In genomic region chr12:53427905-53428594, GRCh38 we compare ENCODE assay signal across 12 cellular contexts. TPM values are rescaled to one million over a fixed set of nuclear protein-coding genes. Genes with fewer than 3 reads are reported as not detected.
DNase-seq lines count a peak whose midpoint lies in the region; TF ChIP-seq lines count a peak whose summit lies in the region.
"Had no signal": no experiment of that assay in that cellular context is flagged by ENCODE, and none has a peak within 500 bp of the region (broad histone marks: within the 10 kb centered on the region; RNA-seq: fewer than 3 reads in every experiment).

No MANE protein-coding gene starts in this region.

- peak; percentile 31 for DNase-seq in activated T-cell treated with anti-CD3 and anti-CD28 coated beads for 48 hours (ENCODE audit: low read depth)
- DNase-seq in activated T-cell treated with anti-CD3 and anti-CD28 coated beads, Interleukin-2, amount 50 U/mL, for 1 hour, result no peak
- peak; percentile 86 for DNase-seq in T1000 (lab: John Stamatoyannopoulos, UW)
- peak; percentile 53 for DNase-seq in fibroblast of villous mesenchyme (ENCODE audit: low read depth)
- DNase-seq in stimulated activated CD8-positive, alpha-beta memory T cell treated with anti-CD3 and anti-CD28 coated beads, Interleukin-4, amount 100 ng/mL, for 48 hours, result peak; percentile 55
- no peak for DNase-seq in NCI-H69 (lab: John Stamatoyannopoulos, UW)
- no peak for DNase-seq in NCI-H510A (lab: John Stamatoyannopoulos, UW)
- no peak for DNase-seq in effector CD4-positive, alpha-beta T cell
- DNase-seq: COR-L47; effector CD8-positive, alpha-beta T cell had no signal

- no peak for TF ChIP-seq CTCF in fibroblast of villous mesenchyme (IDR thresholded peaks at IDR 0.05; ENCODE audit: insufficient read depth, low read depth, low read length)

- H3K4me3 ChIP-seq in fibroblast of villous mesenchyme (ENCODE audit: low read depth, low read length), result no peak overlapping the region
- H3K4me3 ChIP-seq: suprapubic skin had no signal

RNA-seq across cellular contexts. Expression of gene AMHR2, which starts 4.4 kb away (rescaled TPM):
- not detected in 2 replicates for total RNA-seq in fibroblast of villous mesenchyme
- total RNA-seq: T-helper 2 cell treated with Interferon-gamma antibody and Interleukin-4, amounts not matched to agents 100 ng/mL and 5 ng/mL, for 36 hours had no signal

RNA-seq across cellular contexts. Expression of gene PRR13, which starts 13.5 kb away (rescaled TPM):
- 60.0 and 64.4 TPM in 2 replicates for total RNA-seq in fibroblast of villous mesenchyme

RNA-seq across cellular contexts. Expression of gene PCBP2, which starts 23.9 kb away (rescaled TPM):
- total RNA-seq in fibroblast of villous mesenchyme, result 193 and 237 TPM in 2 replicates

RNA-seq across cellular contexts. Expression of gene SP1, which starts 48.1 kb away (rescaled TPM):
- total RNA-seq in fibroblast of villous mesenchyme, result 31.2 and 45.3 TPM in 2 replicates

Comparison
In these comparisons a context has a peak if more than half of its experiments do, and no peak if none do; other contexts are left out.
1. DNase-seq: peak in activated T-cell treated with anti-CD3 and anti-CD28 coated beads for 48 hours (single experiment), T1000 (single experiment), fibroblast of villous mesenchyme (single experiment) and stimulated activated CD8-positive, alpha-beta memory T cell treated with anti-CD3 and anti-CD28 coated beads, Interleukin-4, amount 100 ng/mL, for 48 hours (single experiment); none in activated T-cell treated with anti-CD3 and anti-CD28 coated beads, Interleukin-2, amount 50 U/mL, for 1 hour (single experiment), NCI-H69 (single experiment), NCI-H510A (single experiment) and effector CD4-positive, alpha-beta T cell (single experiment).